In genomic region chr22:46023558-46023981, GRCh38 we compare ENCODE assay signal across 16 cellular contexts. TPM values are rescaled to one million over a fixed set of nuclear protein-coding genes. Genes with fewer than 3 reads are reported as not detected.
DNase-seq lines count a peak whose midpoint lies in the region; ATAC-seq and TF ChIP-seq lines count a peak whose summit lies in the region.
"Had no signal": no experiment of that assay in that cellular context is flagged by ENCODE, and none has a peak within 500 bp of the region (broad histone marks: within the 10 kb centered on the region; RNA-seq: fewer than 3 reads in every experiment).

No MANE protein-coding gene starts in this region.

- no peaks in the 10 kb centered on the region for H3K9me3 ChIP-seq in HEK293 (ENCODE audit: control insufficient read depth, insufficient read depth, low read depth, low read length)

- H3K4me3 ChIP-seq in HEK293 (ENCODE audit: low read depth, low read length): no peak overlapping the region

- no peak overlapping the region for H3K27ac ChIP-seq in HEK293 (ENCODE audit: extremely low read depth, low read depth, low read length)
- no peak overlapping the region for H3K27ac ChIP-seq in substantia nigra (ENCODE audit: low read depth, low read length, poor library complexity, severe bottlenecking)
- H3K27ac ChIP-seq: parathyroid adenoma had no signal

- ATAC-seq in GM19463 (IDR thresholded peaks at IDR 0.05; ENCODE audit: unreplicated experiment): no peak
- no peak for ATAC-seq in GM21360 (IDR thresholded peaks at IDR 0.05; ENCODE audit: unreplicated experiment)

- H3K4me1 ChIP-seq in HEK293 (ENCODE audit: control insufficient read depth, insufficient read depth, low read length): no peaks in the 10 kb centered on the region
- H3K4me1 ChIP-seq: parathyroid adenoma had no signal

- peak; percentile 68 for DNase-seq in A172 (ENCODE audit: low spot score)
- peak; percentile 84 for DNase-seq in dermis blood vessel endothelial cell
- peak; percentile 38 to 69 for DNase-seq in lung microvascular endothelial cell (ENCODE audit: low read depth in 2 of 2)
- DNase-seq in NCI-H1436 treated with DMSO at 0.1 percent for 48 hours (lab: John Stamatoyannopoulos, UW): no peak
- DNase-seq in substantia nigra (lab: John Stamatoyannopoulos, UW): no peak
- DNase-seq: DMS 273 treated with DMSO at 0.1 percent for 48 hours; hippocampal formation; NCI-H1417 treated with DMSO at 0.1 percent for 48 hours; NCI-H510A treated with DMSO at 0.1 percent for 48 hours; stimulated activated CD8-positive, alpha-beta memory T cell treated with anti-CD3 and anti-CD28 coated beads, Interleukin-4, amount 100 ng/mL, for 48 hours had no signal

- CTCF ChIA-PET in HEK293 (lab: Yijun Ruan, JAX): interaction anchor here (0.8 to 2.2 kb wide), 5 partner anchors 8 to 92 kb away, joined by 3 to 12 read pairs (median 4); no protein-coding TSS in a partner anchor

- H3K36me3 ChIP-seq in HEK293 (ENCODE audit: control insufficient read depth in 2 of 2, insufficient read depth in 1 of 2, low read length in 2 of 2): no peaks in the 10 kb centered on the region

- POLR2A ChIA-PET in HEK293 (lab: Yijun Ruan, JAX): interaction anchor here (1.4 kb wide), 2 partner anchors 8 to 10 kb away, joined by 3 to 6 read pairs; no protein-coding TSS in a partner anchor

- TF ChIP-seq CTCF in HEK293 (tag by site-specific recombination; IDR thresholded peaks at IDR 0.05): no peak

TF ChIP-seq in HEK293, 187 proteins besides CTCF, POLR2A, EP300 and RAD21:
- TF ChIP-seq, protein P1, sequence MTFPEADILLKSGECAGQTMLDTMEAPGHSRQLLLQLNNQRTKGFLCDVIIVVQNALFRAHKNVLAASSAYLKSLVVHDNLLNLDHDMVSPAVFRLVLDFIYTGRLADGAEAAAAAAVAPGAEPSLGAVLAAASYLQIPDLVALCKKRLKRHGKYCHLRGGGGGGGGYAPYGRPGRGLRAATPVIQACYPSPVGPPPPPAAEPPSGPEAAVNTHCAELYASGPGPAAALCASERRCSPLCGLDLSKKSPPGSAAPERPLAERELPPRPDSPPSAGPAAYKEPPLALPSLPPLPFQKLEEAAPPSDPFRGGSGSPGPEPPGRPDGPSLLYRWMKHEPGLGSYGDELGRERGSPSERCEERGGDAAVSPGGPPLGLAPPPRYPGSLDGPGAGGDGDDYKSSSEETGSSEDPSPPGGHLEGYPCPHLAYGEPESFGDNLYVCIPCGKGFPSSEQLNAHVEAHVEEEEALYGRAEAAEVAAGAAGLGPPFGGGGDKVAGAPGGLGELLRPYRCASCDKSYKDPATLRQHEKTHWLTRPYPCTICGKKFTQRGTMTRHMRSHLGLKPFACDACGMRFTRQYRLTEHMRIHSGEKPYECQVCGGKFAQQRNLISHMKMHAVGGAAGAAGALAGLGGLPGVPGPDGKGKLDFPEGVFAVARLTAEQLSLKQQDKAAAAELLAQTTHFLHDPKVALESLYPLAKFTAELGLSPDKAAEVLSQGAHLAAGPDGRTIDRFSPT (tag by site-specific recombination; IDR thresholded peaks at IDR 0.05): peak; percentile 50; the same call in 1 of the 2 replicates
- TF ChIP-seq ZNF629 (tag by site-specific recombination; IDR thresholded peaks at IDR 0.05) (0 out of 2 replicates have a peak, but pooled peaks have one; percentile 17), ZNF146 (tag by site-specific recombination; IDR thresholded peaks at IDR 0.05) (no peak), ZNF2 (tag by site-specific recombination; IDR thresholded peaks at IDR 0.05) (no peak), ZNF426 (tag by site-specific recombination; IDR thresholded peaks at IDR 0.05) (no peak), ZNF19 (tag by site-specific recombination; IDR thresholded peaks at IDR 0.05; ENCODE audit: low read depth) (no peak), SP7 (tag by site-specific recombination; IDR thresholded peaks at IDR 0.05) (peak; percentile 30; the same call in 1 of the 2 replicates), ZIC2 (tag by site-specific recombination; IDR thresholded peaks at IDR 0.05) (peak; percentile 56), GLIS1 (tag by site-specific recombination; IDR thresholded peaks at IDR 0.05) (peak; percentile 42; the same call in 1 of the 2 replicates), ZNF274 (IDR thresholded peaks at IDR 0.05; ENCODE audit: low read length) (no peak), ZNF274 (tag by site-specific recombination; IDR thresholded peaks at IDR 0.05; ENCODE audit: borderline replicate concordance) (no peak), EGR2 (tag by site-specific recombination; IDR thresholded peaks at IDR 0.05; ENCODE audit: low read depth) (peak; percentile 86), ZNF843 (tag by site-specific recombination; IDR thresholded peaks at IDR 0.05) (no peak), GLIS2 (tag by site-specific recombination; IDR thresholded peaks at IDR 0.05) (0 out of 2 replicates have a peak, but pooled peaks have one; percentile 38), ZNF596 (tag by site-specific recombination; IDR thresholded peaks at IDR 0.05) (no peak), ZNF16 (tag by site-specific recombination; IDR thresholded peaks at IDR 0.05; ENCODE audit: low read depth) (no peak), ZNF639 (tag by site-specific recombination; IDR thresholded peaks at IDR 0.05) (no peak), ZFHX2 (tag by site-specific recombination; conservative IDR thresholded peaks at IDR 0.05) (peak; percentile 94), ZBTB21 (tag by site-specific recombination; IDR thresholded peaks at IDR 0.05) (peak; percentile 56; the same call in 1 of the 2 replicates), FEZF1 (tag by site-specific recombination; IDR thresholded peaks at IDR 0.05) (no peak), MZF1 (tag by site-specific recombination; IDR thresholded peaks at IDR 0.05; ENCODE audit: borderline replicate concordance) (no peak), ZNF335 (tag by site-specific recombination; conservative IDR thresholded peaks at IDR 0.05) (no peak), ZNF658 (tag by site-specific recombination; IDR thresholded peaks at IDR 0.05) (no peak)
- TF ChIP-seq, protein P2, sequence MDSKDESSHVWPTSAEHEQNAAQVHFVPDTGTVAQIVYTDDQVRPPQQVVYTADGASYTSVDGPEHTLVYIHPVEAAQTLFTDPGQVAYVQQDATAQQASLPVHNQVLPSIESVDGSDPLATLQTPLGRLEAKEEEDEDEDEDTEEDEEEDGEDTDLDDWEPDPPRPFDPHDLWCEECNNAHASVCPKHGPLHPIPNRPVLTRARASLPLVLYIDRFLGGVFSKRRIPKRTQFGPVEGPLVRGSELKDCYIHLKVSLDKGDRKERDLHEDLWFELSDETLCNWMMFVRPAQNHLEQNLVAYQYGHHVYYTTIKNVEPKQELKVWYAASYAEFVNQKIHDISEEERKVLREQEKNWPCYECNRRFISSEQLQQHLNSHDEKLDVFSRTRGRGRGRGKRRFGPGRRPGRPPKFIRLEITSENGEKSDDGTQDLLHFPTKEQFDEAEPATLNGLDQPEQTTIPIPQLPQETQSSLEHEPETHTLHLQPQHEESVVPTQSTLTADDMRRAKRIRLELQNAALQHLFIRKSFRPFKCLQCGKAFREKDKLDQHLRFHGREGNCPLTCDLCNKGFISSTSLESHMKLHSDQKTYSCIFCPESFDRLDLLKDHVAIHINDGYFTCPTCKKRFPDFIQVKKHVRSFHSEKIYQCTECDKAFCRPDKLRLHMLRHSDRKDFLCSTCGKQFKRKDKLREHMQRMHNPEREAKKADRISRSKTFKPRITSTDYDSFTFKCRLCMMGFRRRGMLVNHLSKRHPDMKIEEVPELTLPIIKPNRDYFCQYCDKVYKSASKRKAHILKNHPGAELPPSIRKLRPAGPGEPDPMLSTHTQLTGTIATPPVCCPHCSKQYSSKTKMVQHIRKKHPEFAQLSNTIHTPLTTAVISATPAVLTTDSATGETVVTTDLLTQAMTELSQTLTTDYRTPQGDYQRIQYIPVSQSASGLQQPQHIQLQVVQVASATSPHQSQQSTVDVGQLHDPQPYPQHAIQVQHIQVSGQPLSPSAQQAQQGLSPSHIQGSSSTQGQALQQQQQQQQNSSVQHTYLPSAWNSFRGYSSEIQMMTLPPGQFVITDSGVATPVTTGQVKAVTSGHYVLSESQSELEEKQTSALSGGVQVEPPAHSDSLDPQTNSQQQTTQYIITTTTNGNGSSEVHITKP (tag by site-specific recombination; IDR thresholded peaks at IDR 0.05): no peak
- TF ChIP-seq, protein P3, sequence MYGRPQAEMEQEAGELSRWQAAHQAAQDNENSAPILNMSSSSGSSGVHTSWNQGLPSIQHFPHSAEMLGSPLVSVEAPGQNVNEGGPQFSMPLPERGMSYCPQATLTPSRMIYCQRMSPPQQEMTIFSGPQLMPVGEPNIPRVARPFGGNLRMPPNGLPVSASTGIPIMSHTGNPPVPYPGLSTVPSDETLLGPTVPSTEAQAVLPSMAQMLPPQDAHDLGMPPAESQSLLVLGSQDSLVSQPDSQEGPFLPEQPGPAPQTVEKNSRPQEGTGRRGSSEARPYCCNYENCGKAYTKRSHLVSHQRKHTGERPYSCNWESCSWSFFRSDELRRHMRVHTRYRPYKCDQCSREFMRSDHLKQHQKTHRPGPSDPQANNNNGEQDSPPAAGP (tag by site-specific recombination; IDR thresholded peaks at IDR 0.05): peak; percentile 66; the same call in 1 of the 2 replicates
TF ChIP-seq in HEK293: peak in this region for 10.

RNA-seq across cellular contexts. Expression of gene WNT7B, which starts 46.6 kb away (rescaled TPM):
- total RNA-seq in A172 (2014; rRNA removed; shearing (Covaris generic)): 4.5 and 6.3 TPM in 2 replicates
- total RNA-seq in dermis blood vessel endothelial cell: not detected in 2 replicates
- not detected in 2 replicates for total RNA-seq in lung microvascular endothelial cell
- total RNA-seq: activated T-helper 1 cell treated with anti-CD3 and anti-CD28 coated beads, Interleukin-12 subunit alpha, Interleukin-12 subunit beta, Interleukin-2, Interleukin-4 antibody, amounts not matched to agents 30 ng/mL and 10 ng/mL and 1 ng/mL, durations not matched to agents 14 hours and 24 hours and 36 hours; T-helper 2 cell treated with Interferon-gamma antibody and Interleukin-4, amounts not matched to agents 100 ng/mL and 5 ng/mL, for 36 hours had no signal

Comparison
In these comparisons a context has a peak if more than half of its experiments do, and no peak if none do; other contexts are left out.
1. DNase-seq: peak in A172 (single experiment), dermis blood vessel endothelial cell (single experiment) and lung microvascular endothelial cell (2 of 2); none in NCI-H1436 treated with DMSO at 0.1 percent for 48 hours (single experiment) and substantia nigra (0 of 49).